In the genomic region with DNA sequence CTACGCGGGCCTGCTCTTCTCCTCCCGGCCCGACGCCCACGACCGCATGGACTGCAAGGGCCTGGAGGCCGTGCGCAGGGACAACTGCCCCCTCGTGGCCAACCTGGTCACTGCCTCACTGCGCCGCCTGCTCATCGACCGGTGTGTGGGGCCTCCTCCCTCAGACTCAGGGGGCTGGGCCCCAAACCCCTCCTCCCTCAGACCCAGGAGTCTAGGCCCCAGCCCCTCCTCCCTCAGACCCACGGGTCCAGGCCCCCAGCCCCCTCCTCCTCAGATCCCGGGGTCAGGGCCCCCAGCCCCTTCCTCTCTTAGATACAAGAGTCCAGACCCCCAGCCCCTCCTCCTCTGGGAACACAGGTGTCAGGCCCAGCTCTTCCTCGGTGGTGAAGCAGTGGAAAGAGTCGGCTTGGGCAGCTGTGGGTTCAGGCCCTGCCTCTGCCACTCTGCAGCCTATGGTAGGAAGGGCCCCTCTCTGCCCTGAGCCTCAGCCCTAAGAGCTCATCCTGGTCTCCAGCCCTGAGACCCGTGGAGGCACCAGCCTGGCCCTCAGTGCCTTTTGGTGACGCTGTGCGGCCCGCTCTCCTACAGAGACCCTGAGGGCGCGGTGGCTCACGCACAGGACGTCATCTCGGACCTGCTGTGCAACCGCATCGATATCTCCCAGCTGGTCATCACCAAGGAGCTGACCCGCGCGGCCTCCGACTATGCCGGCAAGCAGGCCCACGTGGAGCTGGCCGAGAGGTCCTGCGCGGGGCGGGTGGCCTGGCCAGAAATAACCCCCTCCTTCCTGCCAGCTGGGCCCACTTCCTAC, we compare ENCODE assay signal across 8 cellular contexts. TPM values are rescaled to one million over a fixed set of nuclear protein-coding genes. Genes with fewer than 3 reads are reported as not detected.
DNase-seq lines count a peak whose midpoint lies in the region; ATAC-seq, FAIRE-seq and TF ChIP-seq lines count a peak whose summit lies in the region.

No MANE protein-coding gene starts in this region.

- H3K27me3 Mint-ChIP-seq in activated CD4-positive, alpha-beta T cell treated with anti-CD3 and anti-CD28 coated beads for 36 hours: peaks cover 8% of the 10 kb centered on the region

- H3K9me3 Mint-ChIP-seq in activated CD4-positive, alpha-beta T cell treated with anti-CD3 and anti-CD28 coated beads for 36 hours (ENCODE audit: low read depth): no peaks in the 10 kb centered on the region

- H3K4me3 Mint-ChIP-seq in activated CD4-positive, alpha-beta T cell treated with anti-CD3 and anti-CD28 coated beads for 36 hours: no peak overlapping the region

- peaks cover 38% of the 10 kb centered on the region for H3K36me3 Mint-ChIP-seq in activated CD4-positive, alpha-beta T cell treated with anti-CD3 and anti-CD28 coated beads for 36 hours (ENCODE audit: low read depth)

- peaks cover 0 to 21% of the 10 kb centered on the region in 2 donors for H3K36me3 ChIP-seq in left lung

- H3K4me1 ChIP-seq in left lung: peaks cover 0 to 32% of the 10 kb centered on the region in 2 donors

- DNase-seq in AG09319 (ENCODE audit: extremely low read depth, low read depth): peak; percentile 16
- DNase-seq in GM19239 (ENCODE audit: insufficient read length, low spot score): peak; percentile 88
- peak; percentile 26 to 27 for DNase-seq in Kasumi-1 (lab: John Stamatoyannopoulos, UW)
- DNase-seq in activated CD4-positive, alpha-beta T cell treated with anti-CD3 and anti-CD28 coated beads for 36 hours: peak; percentile 87
- DNase-seq in cerebellum (ENCODE audit: low spot score): peak; percentile 73
- peak; percentile 79 to 96 for DNase-seq in left lung
- peak; percentile 26 for DNase-seq in stimulated activated CD8-positive, alpha-beta memory T cell treated with anti-CD3 and anti-CD28 coated beads, Interleukin-12 subunit alpha, Interleukin-12 subunit beta, amount 100 ng/mL, for 24 hours (ENCODE audit: extremely low read depth)
- DNase-seq in NCI-H1105 (lab: John Stamatoyannopoulos, UW): no peak

- no peak overlapping the region for H3K27ac ChIP-seq in left lung

- H3K9me3 ChIP-seq in left lung: no peaks in the 10 kb centered on the region

- ATAC-seq in activated CD4-positive, alpha-beta T cell treated with anti-CD3 and anti-CD28 coated beads for 36 hours: peak; percentile 83
- peak; percentile 92 for ATAC-seq in left lung

- peak overlapping the region in 1 of 2 donors; percentile 17 for H3K4me3 ChIP-seq in left lung

- peaks cover 18 to 32% of the 10 kb centered on the region in 2 donors for H3K27me3 ChIP-seq in left lung

- CTCF ChIA-PET in activated CD4-positive, alpha-beta T cell treated with anti-CD3 and anti-CD28 coated beads for 36 hours (lab: Charles Lee): interaction anchor here (0.6 to 1.3 kb wide), 6 partner anchors 12 to 131 kb away, joined by 3 to 11 read pairs (median 4); a partner anchor contains a TSS

- no peak for FAIRE-seq in GM19239 (lab: Jason Lieb, UNC)

- peaks cover 9% of the 10 kb centered on the region for H3K4me1 Mint-ChIP-seq in activated CD4-positive, alpha-beta T cell treated with anti-CD3 and anti-CD28 coated beads for 36 hours

- POLR2A ChIA-PET in activated CD4-positive, alpha-beta T cell treated with anti-CD3 and anti-CD28 coated beads for 36 hours (lab: Charles Lee): no interaction called here

- H3K27ac Mint-ChIP-seq in activated CD4-positive, alpha-beta T cell treated with anti-CD3 and anti-CD28 coated beads for 36 hours: no peak overlapping the region

- peak; percentile 89 for TF ChIP-seq CTCF in AG09319 (IDR thresholded peaks at IDR 0.05; ENCODE audit: low read depth, low read length)
- TF ChIP-seq CTCF in left lung (IDR thresholded peaks at IDR 0.05): peak; percentile 90 to 94

- intact Hi-C loops in activated CD4-positive, alpha-beta T cell treated with anti-CD3 and anti-CD28 coated beads for 36 hours (cut with DNase I, micrococcal nuclease): loop anchor here (1.0 to 2.0 kb wide), 3 partner anchors 46 to 58 kb away; no protein-coding TSS in a partner anchor
- intact Hi-C loops in left lung (cut with DNase I): loop anchor here in 1 of 2 donors (10.0 kb wide), 1 partner anchor 50 kb away; a partner anchor contains a TSS

RNA-seq across cellular contexts. Expression of a gene that starts 3.7 kb away (rescaled TPM):
- under 1 TPM; 0.33 to 0.50 TPM for total RNA-seq in activated CD4-positive, alpha-beta T cell treated with anti-CD3 and anti-CD28 coated beads for 36 hours
- total RNA-seq in cerebellum (not detected), left lung (under 1 TPM; 0.32 to 0.34 TPM)

RNA-seq across cellular contexts. Expression of a gene that starts 17.6 kb away (rescaled TPM):
- total RNA-seq in activated CD4-positive, alpha-beta T cell treated with anti-CD3 and anti-CD28 coated beads for 36 hours: under 1 TPM; 0.14 to 0.30 TPM
- 0.18 TPM for total RNA-seq in cerebellum
- under 1 TPM in 1 of 2 donors, not detected in 1; 0.16 TPM for total RNA-seq in left lung

RNA-seq across cellular contexts. Expression of a gene that starts 30.9 kb away (rescaled TPM):
- total RNA-seq in activated CD4-positive, alpha-beta T cell treated with anti-CD3 and anti-CD28 coated beads for 36 hours: 100 to 1,000 TPM; 220 to 227 TPM
- total RNA-seq in cerebellum: 15.6 TPM
- 10 to 100 TPM; 38.3 to 58.3 TPM for total RNA-seq in left lung

RNA-seq across cellular contexts. Expression of a gene that starts 38.8 kb away (rescaled TPM):
- 10 to 100 TPM; 50.3 to 53.6 TPM for total RNA-seq in activated CD4-positive, alpha-beta T cell treated with anti-CD3 and anti-CD28 coated beads for 36 hours
- 16.5 TPM for total RNA-seq in cerebellum
- total RNA-seq in left lung: 10 to 100 TPM; 77.9 to 78.4 TPM

RNA-seq across cellular contexts. Expression of a gene that starts 49.6 kb away (rescaled TPM):
- 10 to 100 TPM; 44.0 to 63.4 TPM for total RNA-seq in activated CD4-positive, alpha-beta T cell treated with anti-CD3 and anti-CD28 coated beads for 36 hours
- total RNA-seq in cerebellum (0.36 TPM), left lung (1,000 to 10,000 TPM; 1,284 to 3,296 TPM)
